In genomic region chr20:20744170-20744725, GRCh38 we compare ENCODE assay signal across 1 cellular context.
TF ChIP-seq lines count a peak whose summit lies in the region.

No MANE protein-coding gene starts in this region.

TF ChIP-seq in SK-N-SH treated with all-trans-retinoic acid at 6 μM for 48 hours, 23 proteins besides CTCF, POLR2A, EP300 and RAD21 (continued from another document):
- TF ChIP-seq CSRNP3 (CRISPR knock-in tag; IDR thresholded peaks at IDR 0.05) (no peak), ARNTL (CRISPR knock-in tag; IDR thresholded peaks at IDR 0.05; ENCODE audit: borderline replicate concordance, low read depth) (no peak), CREB5 (CRISPR knock-in tag; IDR thresholded peaks at IDR 0.05; ENCODE audit: low read depth) (no peak)
